ENCODE assay signal across 20 cellular contexts in genomic region chr6:119453242-119453641, GRCh38.
DNase-seq lines count a peak whose midpoint lies in the region; ATAC-seq, FAIRE-seq and TF ChIP-seq lines count a peak whose summit lies in the region.
"Had no signal": no experiment of that assay in that cellular context is flagged by ENCODE, and none has a peak within 500 bp of the region (broad histone marks: within the 10 kb centered on the region; RNA-seq: fewer than 3 reads in every experiment).

No MANE protein-coding gene starts in this region.

- H3K14ac ChIP-seq in mesenchymal stem cell (ENCODE audit: low read length in 2 of 2) = no peak overlapping the region

- no peaks in the 10 kb centered on the region for H3K9me3 ChIP-seq in mesenchymal stem cell (ENCODE audit: control insufficient read depth, low read length)
- H3K9me3 ChIP-seq in breast epithelium = no peaks in the 10 kb centered on the region

- no peaks in the 10 kb centered on the region for H3K9me3 Mint-ChIP-seq in WTC11

- H3K27me3 Mint-ChIP-seq in WTC11 (ENCODE audit: low read depth) = no peaks in the 10 kb centered on the region

- H2AK5ac ChIP-seq in mesenchymal stem cell (ENCODE audit: low read length, severe bottlenecking) = no peak overlapping the region

- peak; percentile 46 for ATAC-seq in WTC11
- no peak for ATAC-seq in GM21528 (IDR thresholded peaks at IDR 0.05; ENCODE audit: low FRiP score, unreplicated experiment)
- no peak for ATAC-seq in GM21786 (IDR thresholded peaks at IDR 0.05; ENCODE audit: unreplicated experiment)
- ATAC-seq: Right ventricle myocardium inferior had no signal

- H3K27ac Mint-ChIP-seq in WTC11 = peak overlapping the region; percentile 61; the same call in 1 of the 2 replicates

- FAIRE-seq in GM19239 (lab: Jason Lieb, UNC) = peak; percentile 45
- FAIRE-seq: RCC 7860 had no signal

- H4K91ac ChIP-seq in mesenchymal stem cell (ENCODE audit: low read length) = peak overlapping the region; percentile 34

- TF ChIP-seq CTCF in WTC11 (IDR thresholded peaks at IDR 0.05) (no peak), breast epithelium (IDR thresholded peaks at IDR 0.05) (no peak)

- peak overlapping the region; percentile 39 to 49 for H2BK12ac ChIP-seq in mesenchymal stem cell (ENCODE audit: low read length in 2 of 2)

- intact Hi-C loops in breast epithelium (cut with DNase I; ENCODE audit: low total_unique reads) = no loop called here

- no peaks in the 10 kb centered on the region for H3K36me3 Mint-ChIP-seq in WTC11

- H3K4me3 ChIP-seq in mesenchymal stem cell (ENCODE audit: insufficient read depth in 1 of 2, low read depth in 1 of 2, low read length in 2 of 2) = no peak overlapping the region
- no peak overlapping the region for H3K4me3 ChIP-seq in breast epithelium

- no peak overlapping the region for H3K4me2 ChIP-seq in mesenchymal stem cell (ENCODE audit: low read length, poor library complexity, severe bottlenecking)

- H2BK120ac ChIP-seq in mesenchymal stem cell (ENCODE audit: low read depth, low read length) = no peak overlapping the region

- H3K23ac ChIP-seq in mesenchymal stem cell (ENCODE audit: low read length in 2 of 2) = no peak overlapping the region

- CTCF ChIA-PET in WTC11 (lab: Charles Lee) = interaction anchor here (0.9 kb wide), 1 partner anchor 324 kb away, joined by 4 read pairs; no protein-coding TSS in a partner anchor

- H3K4me1 Mint-ChIP-seq in WTC11 = peaks cover 20% of the 10 kb centered on the region

- POLR2A ChIA-PET in WTC11 (lab: Charles Lee) = no interaction called here

- H3K79me1 ChIP-seq in mesenchymal stem cell (replicated peaks; ENCODE audit: low read length, poor library complexity, severe bottlenecking) = no peaks in the 10 kb centered on the region

- peak overlapping the region; percentile 28 for H4K8ac ChIP-seq in mesenchymal stem cell (ENCODE audit: low read length)

- no peak for TF ChIP-seq POLR2A in breast epithelium (IDR thresholded peaks at IDR 0.05)

- H2AFZ ChIP-seq in mesenchymal stem cell (ENCODE audit: low read depth, low read length) = peak overlapping the region; percentile 30

- H3K4me3 Mint-ChIP-seq in WTC11 = no peak overlapping the region

- H3K27ac ChIP-seq in mesenchymal stem cell (ENCODE audit: low read length, poor library complexity, severe bottlenecking) (no peak overlapping the region), temporal lobe (ENCODE audit: low read depth, low read length) (peak overlapping the region; percentile 77), breast epithelium (no peak overlapping the region)
- H3K27ac ChIP-seq: HL-60 had no signal

- H3K18ac ChIP-seq in mesenchymal stem cell (ENCODE audit: low read depth in 1 of 2, low read length in 2 of 2) = peak overlapping the region in 1 of 2 experiments; percentile 54

- no peak overlapping the region for H2BK15ac ChIP-seq in mesenchymal stem cell (ENCODE audit: low read depth, poor library complexity, severe bottlenecking)

- no peak overlapping the region for H3K9ac ChIP-seq in mesenchymal stem cell (ENCODE audit: low read length)

- DNase-seq in GM19239 (ENCODE audit: insufficient read length, low spot score) (no peak), WTC11 (ENCODE audit: low spot score) (no peak), mesenchymal stem cell (no peak), breast epithelium (ENCODE audit: low spot score in 2 of 2) (no peak)
- DNase-seq: C1 segment of cervical spinal cord, DMS79, HCEC 1CT, IMR-90, Karpas-422, NCI-H1048, NCI-H1436, NCI-H1930, NCI-H345, NCI-H526 treated with DMSO at 0.1 percent for 48 hours had no signal

- H3K27me3 ChIP-seq in mesenchymal stem cell (ENCODE audit: control insufficient read depth in 1 of 2, insufficient read depth in 1 of 2, low read length in 2 of 2) (no peaks in the 10 kb centered on the region), breast epithelium (no peaks in the 10 kb centered on the region)

- no peak overlapping the region for H2BK5ac ChIP-seq in mesenchymal stem cell (ENCODE audit: low read depth, low read length, poor library complexity, severe bottlenecking)

- H3K4me1 ChIP-seq in mesenchymal stem cell (ENCODE audit: control insufficient read depth, insufficient read depth, low read depth, low read length) = peaks cover 3% of the 10 kb centered on the region
- H3K4me1 ChIP-seq in breast epithelium = no peaks in the 10 kb centered on the region

- no peaks in the 10 kb centered on the region for H3K36me3 ChIP-seq in mesenchymal stem cell (ENCODE audit: control insufficient read depth in 1 of 2, insufficient read depth in 2 of 2, low read depth in 1 of 2, low read length in 2 of 2)
- H3K36me3 ChIP-seq in breast epithelium = no peaks in the 10 kb centered on the region

- H3K4ac ChIP-seq in mesenchymal stem cell (ENCODE audit: low read depth in 1 of 2, low read length in 2 of 2) = no peak overlapping the region

- WGBS in mesenchymal stem cell = 80% methylated on average over 6 of the region's 6 CpGs

TF ChIP-seq in WTC11, 78 proteins besides CTCF, POLR2A, EP300 and RAD21 (continues in another document):
- TF ChIP-seq EMX1 (CRISPR knock-in tag; IDR thresholded peaks at IDR 0.05) (no peak), ZNF232 (CRISPR knock-in tag; IDR thresholded peaks at IDR 0.05) (no peak), AFF4 (CRISPR knock-in tag; IDR thresholded peaks at IDR 0.05; ENCODE audit: borderline replicate concordance) (no peak), ETV6 (CRISPR knock-in tag; IDR thresholded peaks at IDR 0.05) (no peak), ZNF423 (CRISPR knock-in tag; IDR thresholded peaks at IDR 0.05) (no peak), NR1H2 (CRISPR knock-in tag; IDR thresholded peaks at IDR 0.05) (no peak)
- TF ChIP-seq, protein P1, sequence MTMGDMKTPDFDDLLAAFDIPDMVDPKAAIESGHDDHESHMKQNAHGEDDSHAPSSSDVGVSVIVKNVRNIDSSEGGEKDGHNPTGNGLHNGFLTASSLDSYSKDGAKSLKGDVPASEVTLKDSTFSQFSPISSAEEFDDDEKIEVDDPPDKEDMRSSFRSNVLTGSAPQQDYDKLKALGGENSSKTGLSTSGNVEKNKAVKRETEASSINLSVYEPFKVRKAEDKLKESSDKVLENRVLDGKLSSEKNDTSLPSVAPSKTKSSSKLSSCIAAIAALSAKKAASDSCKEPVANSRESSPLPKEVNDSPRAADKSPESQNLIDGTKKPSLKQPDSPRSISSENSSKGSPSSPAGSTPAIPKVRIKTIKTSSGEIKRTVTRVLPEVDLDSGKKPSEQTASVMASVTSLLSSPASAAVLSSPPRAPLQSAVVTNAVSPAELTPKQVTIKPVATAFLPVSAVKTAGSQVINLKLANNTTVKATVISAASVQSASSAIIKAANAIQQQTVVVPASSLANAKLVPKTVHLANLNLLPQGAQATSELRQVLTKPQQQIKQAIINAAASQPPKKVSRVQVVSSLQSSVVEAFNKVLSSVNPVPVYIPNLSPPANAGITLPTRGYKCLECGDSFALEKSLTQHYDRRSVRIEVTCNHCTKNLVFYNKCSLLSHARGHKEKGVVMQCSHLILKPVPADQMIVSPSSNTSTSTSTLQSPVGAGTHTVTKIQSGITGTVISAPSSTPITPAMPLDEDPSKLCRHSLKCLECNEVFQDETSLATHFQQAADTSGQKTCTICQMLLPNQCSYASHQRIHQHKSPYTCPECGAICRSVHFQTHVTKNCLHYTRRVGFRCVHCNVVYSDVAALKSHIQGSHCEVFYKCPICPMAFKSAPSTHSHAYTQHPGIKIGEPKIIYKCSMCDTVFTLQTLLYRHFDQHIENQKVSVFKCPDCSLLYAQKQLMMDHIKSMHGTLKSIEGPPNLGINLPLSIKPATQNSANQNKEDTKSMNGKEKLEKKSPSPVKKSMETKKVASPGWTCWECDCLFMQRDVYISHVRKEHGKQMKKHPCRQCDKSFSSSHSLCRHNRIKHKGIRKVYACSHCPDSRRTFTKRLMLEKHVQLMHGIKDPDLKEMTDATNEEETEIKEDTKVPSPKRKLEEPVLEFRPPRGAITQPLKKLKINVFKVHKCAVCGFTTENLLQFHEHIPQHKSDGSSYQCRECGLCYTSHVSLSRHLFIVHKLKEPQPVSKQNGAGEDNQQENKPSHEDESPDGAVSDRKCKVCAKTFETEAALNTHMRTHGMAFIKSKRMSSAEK (CRISPR knock-in tag; IDR thresholded peaks at IDR 0.05; ENCODE audit: borderline replicate concordance) = no peak
